ENCODE assay signal across 24 cellular contexts in genomic region chr15:78255421-78256043, GRCh38. TPM values are rescaled to one million over a fixed set of nuclear protein-coding genes. Genes with fewer than 3 reads are reported as not detected.
"Had no signal": no experiment of that assay in that cellular context is flagged by ENCODE, and none has a peak within 500 bp of the region (broad histone marks: within the 10 kb centered on the region; RNA-seq: fewer than 3 reads in every experiment).

No MANE protein-coding gene starts in this region.

- DNase-seq: IMR-90, Karpas-422, KG1, MV-4-11, NCI-H1048, NCI-H1105, NCI-H1436 treated with DMSO at 0.1 percent for 48 hours, NCI-H187, NCI-H2029, NCI-H2081 treated with DMSO at 0.1 percent for 48 hours, NCI-H2171, NCI-H226, NCI-H524, NCI-H526 treated with DMSO at 0.1 percent for 48 hours, NCI-H82, Right ventricle myocardium superior, RPMI8226, T-helper 2 cell had no signal

- ATAC-seq: HepG2, SK-N-SH treated with all-trans-retinoic acid at 6 μM for 48 hours had no signal

- FAIRE-seq: HepG2, RCC 7860 had no signal

RNA-seq across cellular contexts. Expression of gene DNAJA4, which starts 8.8 kb away (rescaled TPM):
- total RNA-seq: HepG2, HT1080 had no signal
- polyA plus RNA-seq: HepG2 had no signal

RNA-seq across cellular contexts. Expression of gene ACSBG1, which starts 21.2 kb away (rescaled TPM):
- total RNA-seq: IMR-90; M059J; T-helper 1 cell treated with Interleukin-12 subunit alpha and Interleukin-12 subunit beta and Interleukin-4 antibody, amounts not matched to agents 30 ng/mL and 1 ng/mL, for 36 hours had no signal
